In the genomic region with DNA sequence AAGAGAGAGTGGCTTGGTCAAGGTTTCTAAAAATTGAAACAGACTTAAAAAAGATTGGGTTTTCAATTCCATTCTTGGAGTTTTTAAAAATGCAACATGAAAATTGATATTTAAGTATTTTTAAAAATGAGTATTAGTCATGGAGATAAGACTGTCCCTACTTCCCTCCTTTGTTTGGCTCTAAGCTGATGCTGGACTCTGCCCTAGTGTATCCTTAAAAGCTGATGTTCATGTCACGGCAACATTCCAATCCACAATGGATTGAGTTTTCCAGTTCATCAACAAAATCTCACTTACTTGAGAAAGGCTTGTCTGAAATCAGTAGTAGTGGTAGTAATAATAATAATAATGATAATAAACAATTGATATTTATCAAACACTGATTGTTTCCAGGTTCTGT, we compare ENCODE assay signal across 22 cellular contexts.
A peak's percentile ranks its signal among the peaks of the same experiment; 100 is the strongest.
DNase-seq lines count a peak whose midpoint lies in the region; ATAC-seq, FAIRE-seq and TF ChIP-seq lines count a peak whose summit lies in the region.
"Had no signal": no experiment of that assay in that cellular context is flagged by ENCODE, and none has a peak within 500 bp of the region (broad histone marks: within the 10 kb centered on the region; RNA-seq: fewer than 3 reads in every experiment).

No MANE protein-coding gene starts in this region.

- TF ChIP-seq POLR2A in A549 (IDR thresholded peaks at IDR 0.05; ENCODE audit: low read length): no peak

- TF ChIP-seq CTCF in A549 (IDR thresholded peaks at IDR 0.05) (no peak), PC-9 (conservative IDR thresholded peaks at IDR 0.05) (no peak), fibroblast of lung (conservative IDR thresholded peaks at IDR 0.05 in 1 of 2, IDR thresholded peaks at IDR 0.05 in 1 of 2; ENCODE audit: low read depth in 1 of 2, low read length in 2 of 2) (no peak)

- no peak overlapping the region for H3K9ac ChIP-seq in fibroblast of lung (ENCODE audit: insufficient read depth, low read length)

- POLR2A ChIA-PET in A549 (lab: Yijun Ruan, JAX): interaction anchor here (0.7 kb wide), 1 partner anchor 37 kb away, joined by 3 read pairs; no protein-coding TSS in a partner anchor
- POLR2A ChIA-PET in PC-9 (lab: Charles Lee; ENCODE audit: unreplicated experiment): interaction anchor here (0.5 to 1.0 kb wide), 2 partner anchors 35 to 36 kb away, joined by 5 to 8 read pairs; no protein-coding TSS in a partner anchor

- DNase-seq in A549 (ENCODE audit: low read depth in 1 of 2, low spot score in 1 of 2): no peak
- no peak for DNase-seq in PC-9
- peak in 1 of 2 donors; percentile 19 for DNase-seq in fibroblast of lung (ENCODE audit: low read depth in 2 of 2)
- DNase-seq in mucosa of gallbladder (ENCODE audit: low spot score): peak; percentile 31
- DNase-seq in activated gamma-delta T cell (lab: John Stamatoyannopoulos, UW): no peak
- no peak for DNase-seq in HUDEP-2 (lab: John Stamatoyannopoulos, UW; ENCODE audit: unreplicated experiment in 76 of 76)
- DNase-seq in HAP-1 (ENCODE audit: low spot score in 2 of 2): no peak
- DNase-seq: activated CD4-positive, alpha-beta T cell treated with anti-CD3 and anti-CD28 coated beads for 4 hours; activated CD8-positive, alpha-beta memory T cell treated with anti-CD3 and anti-CD28 coated beads, Interleukin-2, amount 10 ng/mL, durations not matched to agents 7 days and 5 days; effector memory CD4-positive, alpha-beta T cell; esophagus squamous epithelium; NCI-H1417; NCI-H510A treated with DMSO at 0.1 percent for 48 hours; T-helper 17 cell had no signal

- WGBS in A549 (ENCODE audit: missing lambda C conversion rate): 96% methylated on average over 1 of the region's 1 CpG

- TF ChIP-seq EP300 in A549 (IDR thresholded peaks at IDR 0.05): no peak

- TF ChIP-seq RAD21 in A549 (conservative IDR thresholded peaks at IDR 0.05 in 1 of 2, IDR thresholded peaks at IDR 0.05 in 1 of 2): no peak

- no peaks in the 10 kb centered on the region for H3K9me2 ChIP-seq in PC-9 (ENCODE audit: insufficient read depth)

- H4K20me1 ChIP-seq in PC-9 (ENCODE audit: insufficient read depth): no peaks in the 10 kb centered on the region
- H4K20me1 ChIP-seq in fibroblast of lung (ENCODE audit: control insufficient read depth, extremely low read depth, insufficient read depth, low read length): no peaks in the 10 kb centered on the region

- in situ Hi-C loops in HAP-1 (cut with MboI; ENCODE audit: low sequenced_read_pairs): no loop called here

- H2AFZ ChIP-seq in PC-9 (no peak overlapping the region), fibroblast of lung (ENCODE audit: low read length) (no peak overlapping the region)
- H2AFZ ChIP-seq: GM23338 had no signal

- H3F3A ChIP-seq in PC-9 (ENCODE audit: insufficient read depth, low read depth): peaks cover 30% of the 10 kb centered on the region

- no peak for FAIRE-seq in A549 (lab: Jason Lieb, UNC)
- FAIRE-seq: D721Med, RCC 7860, urothelium cell line had no signal

- no TSS peak for BruUV-seq in PC-9 (replicated peaks; lab: Mats Ljungman, UMichigan)

- ATAC-seq in A549 (no peak), HG02623 (IDR thresholded peaks at IDR 0.05; ENCODE audit: unreplicated experiment) (no peak)
- ATAC-seq: activated CD8-positive, alpha-beta memory T cell treated with anti-CD3 and anti-CD28 coated beads, Interleukin-2, amount 10 ng/mL, durations not matched to agents 7 days and 5 days; activated naive CD4-positive, alpha-beta T cell treated with anti-CD3 and anti-CD28 coated beads, Interleukin-2, amount 50 U/mL, for 72 hours; GM23338; T-helper 17 cell had no signal

- CTCF ChIA-PET in A549 (lab: Yijun Ruan, JAX): interaction anchor here (1.2 to 1.9 kb wide), 6 partner anchors 8 to 170 kb away, joined by 3 to 6 read pairs (median 4); no protein-coding TSS in a partner anchor
- CTCF ChIA-PET in PC-9 (lab: Charles Lee): interaction anchor here (0.5 kb wide), 1 partner anchor 367 kb away, joined by 11 read pairs; no protein-coding TSS in a partner anchor

- H3K9me3 ChIP-seq in A549 (no peaks in the 10 kb centered on the region), PC-9 (ENCODE audit: insufficient read depth, low read depth) (no peaks in the 10 kb centered on the region), fibroblast of lung (ENCODE audit: control insufficient read depth, insufficient read depth, low read depth, low read length) (no peaks in the 10 kb centered on the region), HAP-1 (no peaks in the 10 kb centered on the region)
- H3K9me3 ChIP-seq: esophagus squamous epithelium, neutrophil had no signal

- no peak overlapping the region for H3K4me3 ChIP-seq in A549
- no peak overlapping the region for H3K4me3 ChIP-seq in PC-9
- no peak overlapping the region for H3K4me3 ChIP-seq in fibroblast of lung (replicated peaks in 1 of 4; ENCODE audit: control extremely low read depth in 1 of 4, insufficient read depth in 1 of 4, low read depth in 3 of 4, low read length in 4 of 4)
- H3K4me3 ChIP-seq in HAP-1: no peak overlapping the region
- H3K4me3 ChIP-seq: esophagus squamous epithelium, GM23338, SK-N-MC had no signal

- intact Hi-C loops in PC-9 (cut with micrococcal nuclease; ENCODE audit: unreplicated experiment): no loop called here

- H3K4me1 ChIP-seq in A549 (peaks cover 54% of the 10 kb centered on the region), PC-9 (replicated peaks; ENCODE audit: insufficient read depth) (peaks cover 47% of the 10 kb centered on the region), fibroblast of lung (ENCODE audit: control insufficient read depth, extremely low read depth, insufficient read depth, low read length) (peaks cover 35% of the 10 kb centered on the region), HAP-1 (peaks cover 10% of the 10 kb centered on the region)

- peak overlapping the region; percentile 74 for H3K4me2 ChIP-seq in A549
- H3K4me2 ChIP-seq in PC-9: peak overlapping the region; percentile 54; the same call in 1 of the 2 replicates
- H3K4me2 ChIP-seq in fibroblast of lung (ENCODE audit: extremely low read depth, insufficient read depth, low read length): no peak overlapping the region
- H3K4me2 ChIP-seq: GM23338 had no signal

- H3K27ac ChIP-seq in A549 (peak overlapping the region; percentile 88 to 92), PC-9 (peak overlapping the region; percentile 81), fibroblast of lung (ENCODE audit: insufficient read depth, low read length) (peak overlapping the region; percentile 62)
- H3K27ac ChIP-seq: neutrophil had no signal

- H3K27me3 ChIP-seq in PC-9 (ENCODE audit: insufficient read depth, low read depth) (no peaks in the 10 kb centered on the region), fibroblast of lung (ENCODE audit: control insufficient read depth, insufficient read depth, low read length) (no peaks in the 10 kb centered on the region), HAP-1 (ENCODE audit: low read depth) (no peaks in the 10 kb centered on the region)
- H3K27me3 ChIP-seq: esophagus squamous epithelium, neutrophil had no signal

- H3K79me2 ChIP-seq in PC-9 (ENCODE audit: low read depth) (no peaks in the 10 kb centered on the region), fibroblast of lung (ENCODE audit: control insufficient read depth, insufficient read depth, low read length) (peaks cover 3% of the 10 kb centered on the region)

- H3K36me3 ChIP-seq in PC-9 (ENCODE audit: low read depth): no peaks in the 10 kb centered on the region
- no peaks in the 10 kb centered on the region for H3K36me3 ChIP-seq in fibroblast of lung (ENCODE audit: control insufficient read depth, insufficient read depth, low read length)
- no peaks in the 10 kb centered on the region for H3K36me3 ChIP-seq in HAP-1 (replicated peaks)
- H3K36me3 ChIP-seq: esophagus squamous epithelium, neutrophil had no signal

TF ChIP-seq in A549, 52 proteins besides CTCF, POLR2A, EP300 and RAD21:
- TF ChIP-seq EHF (CRISPR knock-in tag; IDR thresholded peaks at IDR 0.05) (no peak), FOSL2 (IDR thresholded peaks at IDR 0.05) (no peak), FOSL2 (CRISPR knock-in tag; IDR thresholded peaks at IDR 0.05) (no peak), HOXA7 (CRISPR knock-in tag; IDR thresholded peaks at IDR 0.05) (no peak), ZNF302 (CRISPR knock-in tag; IDR thresholded peaks at IDR 0.05) (no peak), MAFK (IDR thresholded peaks at IDR 0.05; ENCODE audit: partially characterized antibody) (no peak), ESRRA (IDR thresholded peaks at IDR 0.05; ENCODE audit: borderline replicate concordance, low read length) (no peak)
- TF ChIP-seq, protein P1, sequence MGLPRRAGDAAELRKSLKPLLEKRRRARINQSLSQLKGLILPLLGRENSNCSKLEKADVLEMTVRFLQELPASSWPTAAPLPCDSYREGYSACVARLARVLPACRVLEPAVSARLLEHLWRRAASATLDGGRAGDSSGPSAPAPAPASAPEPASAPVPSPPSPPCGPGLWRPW (IDR thresholded peaks at IDR 0.05): no peak
- TF ChIP-seq, protein P2, sequence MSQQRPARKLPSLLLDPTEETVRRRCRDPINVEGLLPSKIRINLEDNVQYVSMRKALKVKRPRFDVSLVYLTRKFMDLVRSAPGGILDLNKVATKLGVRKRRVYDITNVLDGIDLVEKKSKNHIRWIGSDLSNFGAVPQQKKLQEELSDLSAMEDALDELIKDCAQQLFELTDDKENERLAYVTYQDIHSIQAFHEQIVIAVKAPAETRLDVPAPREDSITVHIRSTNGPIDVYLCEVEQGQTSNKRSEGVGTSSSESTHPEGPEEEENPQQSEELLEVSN (IDR thresholded peaks at IDR 0.05; ENCODE audit: borderline replicate concordance, low read depth): no peak
